Comparison of ENCODE assay signal across 8 cellular contexts in the genomic region with DNA sequence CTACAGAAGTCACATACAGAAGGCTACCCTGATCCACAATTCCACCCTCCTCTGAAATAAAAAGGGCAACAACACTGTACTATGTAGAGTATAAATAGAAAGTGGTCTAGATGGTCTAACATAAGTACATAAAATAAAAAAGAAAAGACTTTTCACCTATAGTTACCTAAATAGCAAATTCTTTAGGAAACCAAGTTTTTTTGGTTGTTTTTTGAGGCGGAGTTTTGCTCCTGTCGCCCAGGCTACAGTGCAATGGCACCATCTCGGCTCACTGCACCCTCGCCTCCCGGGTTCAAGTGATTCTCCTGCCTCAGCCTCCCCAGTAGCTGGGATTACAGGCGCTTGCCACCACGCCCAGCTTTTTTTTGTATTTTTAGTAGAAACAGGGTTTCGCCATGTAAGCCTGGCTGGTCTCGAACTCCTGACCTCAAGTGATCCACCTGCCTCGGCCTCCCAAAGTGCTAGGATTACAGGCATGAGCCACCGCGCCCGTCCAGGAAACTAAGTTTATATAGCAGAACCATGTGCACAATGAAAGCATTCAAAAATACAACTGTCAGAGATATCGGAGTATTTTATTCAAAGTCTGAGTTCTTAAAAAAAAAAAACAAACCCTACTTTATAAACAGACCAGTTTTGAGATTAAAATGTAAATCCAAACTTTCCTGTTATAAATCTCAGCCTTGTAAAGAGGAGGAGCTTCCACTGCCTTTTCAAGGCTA. TPM values are rescaled to one million over a fixed set of nuclear protein-coding genes. Genes with fewer than 3 reads are reported as not detected.
DNase-seq lines count a peak whose midpoint lies in the region; ATAC-seq and TF ChIP-seq lines count a peak whose summit lies in the region.

No MANE protein-coding gene starts in this region.

- no peak for DNase-seq in H7
- no peak for DNase-seq in WTC11 (ENCODE audit: low spot score)
- DNase-seq in glutamatergic neuron = no peak
- DNase-seq in NCI-H82 treated with DMSO at 0.1 percent for 48 hours (lab: John Stamatoyannopoulos, UW; ENCODE audit: unreplicated experiment) = no peak
- no peak for DNase-seq in activated CD4-positive, CD25-positive, alpha-beta regulatory T cell treated with anti-CD3 and anti-CD28 coated beads, Interleukin-2, amount 50 U/mL, for 72 hours
- DNase-seq in UCSD-AML1 (lab: John Stamatoyannopoulos, UW; ENCODE audit: unreplicated experiment) = no peak

- H3K4me3 Mint-ChIP-seq in WTC11 = peak overlapping the region; percentile 95
- H3K4me3 Mint-ChIP-seq in glutamatergic neuron (ENCODE audit: unreplicated experiment) = peak overlapping the region; percentile 99

- peak overlapping the region; percentile 97 for H3K27ac Mint-ChIP-seq in WTC11
- H3K27ac Mint-ChIP-seq in glutamatergic neuron (ENCODE audit: unreplicated experiment) = peak overlapping the region; percentile 82

- POLR2A ChIA-PET in WTC11 (lab: Charles Lee) = interaction anchor here (0.6 to 6.0 kb wide), 3 partner anchors 15 to 190 kb away, joined by 6 to 76 read pairs (median 9); a partner anchor contains a TSS

- H3K9me3 ChIP-seq in skeletal muscle satellite cell (replicated peaks; ENCODE audit: low read length) = no peaks in the 10 kb centered on the region

- H3K9ac ChIP-seq in skeletal muscle satellite cell (ENCODE audit: low read depth, low read length) = peak overlapping the region; percentile 79

- H3K36me3 Mint-ChIP-seq in WTC11 (peaks cover 3% of the 10 kb centered on the region; the same call in 1 of the 2 replicates), glutamatergic neuron (ENCODE audit: unreplicated experiment) (no peaks in the 10 kb centered on the region)

- H3K27me3 Mint-ChIP-seq in WTC11 (ENCODE audit: low read depth) (no peaks in the 10 kb centered on the region), glutamatergic neuron (ENCODE audit: unreplicated experiment) (peaks cover 14% of the 10 kb centered on the region)

- H3K4me1 Mint-ChIP-seq in WTC11 (peaks cover 18% of the 10 kb centered on the region), glutamatergic neuron (ENCODE audit: low read depth, unreplicated experiment) (peaks cover 2% of the 10 kb centered on the region)

- H3K27me3 ChIP-seq in H7 (ENCODE audit: control insufficient read depth, insufficient read depth, low read length) (no peaks in the 10 kb centered on the region), skeletal muscle satellite cell (ENCODE audit: control insufficient read depth, insufficient read depth, low read length) (no peaks in the 10 kb centered on the region)

- H3K4me3 ChIP-seq in H7 (ENCODE audit: insufficient read depth, low read depth, low read length) (peak overlapping the region; percentile 68), skeletal muscle satellite cell (ENCODE audit: low read length) (peak overlapping the region; percentile 99)

- ATAC-seq in WTC11 = no peak
- no peak for ATAC-seq in GM21423 (IDR thresholded peaks at IDR 0.05; ENCODE audit: unreplicated experiment)

- TF ChIP-seq CTCF in WTC11 (IDR thresholded peaks at IDR 0.05) (no peak), glutamatergic neuron (IDR thresholded peaks at IDR 0.05; ENCODE audit: partially characterized antibody, unreplicated experiment) (no peak)

- H3K4me2 ChIP-seq in skeletal muscle satellite cell (ENCODE audit: low read length) = peak overlapping the region; percentile 100

- H3K36me3 ChIP-seq in H7 (replicated peaks; ENCODE audit: control insufficient read depth, insufficient read depth, low read length) = no peaks in the 10 kb centered on the region; the same call in 1 of the 2 replicates
- peaks cover 5% of the 10 kb centered on the region for H3K36me3 ChIP-seq in skeletal muscle satellite cell (ENCODE audit: insufficient read depth, low read length)

- H3K9me3 Mint-ChIP-seq in WTC11 (no peaks in the 10 kb centered on the region), glutamatergic neuron (ENCODE audit: unreplicated experiment) (peaks cover 23% of the 10 kb centered on the region)

- peaks cover 25% of the 10 kb centered on the region for H3K4me1 ChIP-seq in skeletal muscle satellite cell (ENCODE audit: control insufficient read depth, insufficient read depth, low read length)

- CTCF ChIA-PET in WTC11 (lab: Charles Lee) = interaction anchor here (0.9 to 2.6 kb wide), 3 partner anchors 61 to 237 kb away, joined by 4 to 31 read pairs (median 4); a partner anchor contains a TSS

TF ChIP-seq in WTC11, 78 proteins besides CTCF, POLR2A, EP300 and RAD21:
- TF ChIP-seq NFE2L1 (CRISPR knock-in tag; IDR thresholded peaks at IDR 0.05) = no peak
- TF ChIP-seq ZNF219 (CRISPR knock-in tag; IDR thresholded peaks at IDR 0.05; ENCODE audit: borderline replicate concordance) = no peak
- TF ChIP-seq IRF2 (CRISPR knock-in tag; IDR thresholded peaks at IDR 0.05; ENCODE audit: borderline replicate concordance, low read depth) = no peak
- TF ChIP-seq, protein P1, sequence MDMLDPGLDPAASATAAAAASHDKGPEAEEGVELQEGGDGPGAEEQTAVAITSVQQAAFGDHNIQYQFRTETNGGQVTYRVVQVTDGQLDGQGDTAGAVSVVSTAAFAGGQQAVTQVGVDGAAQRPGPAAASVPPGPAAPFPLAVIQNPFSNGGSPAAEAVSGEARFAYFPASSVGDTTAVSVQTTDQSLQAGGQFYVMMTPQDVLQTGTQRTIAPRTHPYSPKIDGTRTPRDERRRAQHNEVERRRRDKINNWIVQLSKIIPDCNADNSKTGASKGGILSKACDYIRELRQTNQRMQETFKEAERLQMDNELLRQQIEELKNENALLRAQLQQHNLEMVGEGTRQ (CRISPR knock-in tag; IDR thresholded peaks at IDR 0.05) = no peak
- TF ChIP-seq, protein P2, sequence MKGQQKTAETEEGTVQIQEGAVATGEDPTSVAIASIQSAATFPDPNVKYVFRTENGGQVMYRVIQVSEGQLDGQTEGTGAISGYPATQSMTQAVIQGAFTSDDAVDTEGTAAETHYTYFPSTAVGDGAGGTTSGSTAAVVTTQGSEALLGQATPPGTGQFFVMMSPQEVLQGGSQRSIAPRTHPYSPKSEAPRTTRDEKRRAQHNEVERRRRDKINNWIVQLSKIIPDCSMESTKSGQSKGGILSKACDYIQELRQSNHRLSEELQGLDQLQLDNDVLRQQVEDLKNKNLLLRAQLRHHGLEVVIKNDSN (CRISPR knock-in tag; IDR thresholded peaks at IDR 0.05) = no peak
- TF ChIP-seq, protein P3, sequence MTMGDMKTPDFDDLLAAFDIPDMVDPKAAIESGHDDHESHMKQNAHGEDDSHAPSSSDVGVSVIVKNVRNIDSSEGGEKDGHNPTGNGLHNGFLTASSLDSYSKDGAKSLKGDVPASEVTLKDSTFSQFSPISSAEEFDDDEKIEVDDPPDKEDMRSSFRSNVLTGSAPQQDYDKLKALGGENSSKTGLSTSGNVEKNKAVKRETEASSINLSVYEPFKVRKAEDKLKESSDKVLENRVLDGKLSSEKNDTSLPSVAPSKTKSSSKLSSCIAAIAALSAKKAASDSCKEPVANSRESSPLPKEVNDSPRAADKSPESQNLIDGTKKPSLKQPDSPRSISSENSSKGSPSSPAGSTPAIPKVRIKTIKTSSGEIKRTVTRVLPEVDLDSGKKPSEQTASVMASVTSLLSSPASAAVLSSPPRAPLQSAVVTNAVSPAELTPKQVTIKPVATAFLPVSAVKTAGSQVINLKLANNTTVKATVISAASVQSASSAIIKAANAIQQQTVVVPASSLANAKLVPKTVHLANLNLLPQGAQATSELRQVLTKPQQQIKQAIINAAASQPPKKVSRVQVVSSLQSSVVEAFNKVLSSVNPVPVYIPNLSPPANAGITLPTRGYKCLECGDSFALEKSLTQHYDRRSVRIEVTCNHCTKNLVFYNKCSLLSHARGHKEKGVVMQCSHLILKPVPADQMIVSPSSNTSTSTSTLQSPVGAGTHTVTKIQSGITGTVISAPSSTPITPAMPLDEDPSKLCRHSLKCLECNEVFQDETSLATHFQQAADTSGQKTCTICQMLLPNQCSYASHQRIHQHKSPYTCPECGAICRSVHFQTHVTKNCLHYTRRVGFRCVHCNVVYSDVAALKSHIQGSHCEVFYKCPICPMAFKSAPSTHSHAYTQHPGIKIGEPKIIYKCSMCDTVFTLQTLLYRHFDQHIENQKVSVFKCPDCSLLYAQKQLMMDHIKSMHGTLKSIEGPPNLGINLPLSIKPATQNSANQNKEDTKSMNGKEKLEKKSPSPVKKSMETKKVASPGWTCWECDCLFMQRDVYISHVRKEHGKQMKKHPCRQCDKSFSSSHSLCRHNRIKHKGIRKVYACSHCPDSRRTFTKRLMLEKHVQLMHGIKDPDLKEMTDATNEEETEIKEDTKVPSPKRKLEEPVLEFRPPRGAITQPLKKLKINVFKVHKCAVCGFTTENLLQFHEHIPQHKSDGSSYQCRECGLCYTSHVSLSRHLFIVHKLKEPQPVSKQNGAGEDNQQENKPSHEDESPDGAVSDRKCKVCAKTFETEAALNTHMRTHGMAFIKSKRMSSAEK (CRISPR knock-in tag; IDR thresholded peaks at IDR 0.05; ENCODE audit: borderline replicate concordance) = no peak
- no peak for TF ChIP-seq ELF4 (CRISPR knock-in tag; IDR thresholded peaks at IDR 0.05; ENCODE audit: low read depth)
- no peak for TF ChIP-seq SMAD3 (CRISPR knock-in tag; IDR thresholded peaks at IDR 0.05; ENCODE audit: borderline replicate concordance)
- TF ChIP-seq ZNF138 (CRISPR knock-in tag; conservative IDR thresholded peaks at IDR 0.05) = no peak
- TF ChIP-seq ATF1 (CRISPR knock-in tag; IDR thresholded peaks at IDR 0.05) = no peak

RNA-seq across cellular contexts. Expression of a gene that starts 1.7 kb away (rescaled TPM):
- 42.7 and 44.9 TPM in 2 replicates for total RNA-seq in H7 (2014; rRNA removed; shearing (Covaris generic))
- total RNA-seq in WTC11 (2021) (107 to 113 TPM (median 110 TPM) in 3 replicates), glutamatergic neuron (ENCODE audit: unreplicated experiment) (45.4 TPM)
- total RNA-seq in skeletal muscle satellite cell (2012; rRNA removed) = 14.9 and 19.3 TPM in 2 replicates
